1 cellular context compared by ENCODE assay signal in the genomic region with DNA sequence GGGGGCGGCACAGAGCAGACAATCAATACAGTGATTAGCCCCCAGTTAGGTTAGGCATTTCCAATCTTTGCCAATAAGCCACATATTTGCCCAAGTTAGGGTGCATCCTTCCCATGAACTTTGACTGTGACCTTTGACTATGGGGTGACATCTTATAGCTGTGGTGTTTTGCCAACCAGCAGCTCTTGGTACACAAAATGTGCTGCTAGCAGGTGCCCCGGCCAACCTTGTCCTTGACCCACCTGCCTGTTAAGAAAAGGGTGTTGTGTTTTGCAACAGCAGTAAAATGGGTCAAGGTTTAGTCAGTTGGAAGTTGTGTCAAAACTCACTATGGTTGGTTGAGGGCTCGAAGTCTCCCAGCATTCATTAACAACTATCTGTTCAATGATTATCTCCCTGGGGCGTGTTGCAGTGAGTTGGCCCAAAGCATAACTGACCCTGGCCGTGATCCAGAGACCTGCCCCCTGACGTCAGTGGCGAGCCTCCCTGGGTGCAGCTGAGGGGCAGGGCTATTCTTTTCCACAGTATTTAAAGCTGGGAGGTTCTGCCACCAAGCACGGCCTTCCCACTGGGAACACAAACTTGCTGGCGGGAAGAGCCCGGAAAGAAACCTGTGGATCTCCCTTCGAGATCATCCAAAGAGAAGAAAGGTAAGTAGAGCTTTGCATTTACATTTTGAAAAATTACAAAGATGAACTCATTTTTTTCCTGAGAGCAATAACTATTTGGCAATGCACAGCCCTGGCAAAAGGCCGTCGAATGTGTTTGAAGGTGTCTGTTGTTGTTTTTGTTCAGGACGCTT.
A peak's percentile ranks its signal among the peaks of the same experiment; 100 is the strongest.
TF ChIP-seq lines count a peak whose summit lies in the region.

PCK1 (plus strand) TSS at position 557 of the 802 bp plus-strand sequence. CDS start 302 bp downstream, outside the sequence.

TF ChIP-seq in HepG2, 621 proteins besides CTCF, POLR2A, EP300 and RAD21 (continued from another document and continues in another):
- TF ChIP-seq CAMTA2 (CRISPR knock-in tag; IDR thresholded peaks at IDR 0.05; ENCODE audit: borderline replicate concordance), result no peak
- no peak; the same call in 1 of the 2 replicates for TF ChIP-seq ZKSCAN1 (IDR thresholded peaks at IDR 0.05; ENCODE audit: low read length)
- TF ChIP-seq ZNF17 (CRISPR knock-in tag; IDR thresholded peaks at IDR 0.05), result no peak
- TF ChIP-seq PCBP1 (IDR thresholded peaks at IDR 0.05; ENCODE audit: borderline replicate concordance, low read depth, low read length), result no peak
- TF ChIP-seq KLF11 (CRISPR knock-in tag; IDR thresholded peaks at IDR 0.05), result no peak; the same call in 1 of the 2 replicates
- TF ChIP-seq TRIM24 (CRISPR knock-in tag; IDR thresholded peaks at IDR 0.05), result peak; percentile 99
- TF ChIP-seq ZNF75D (CRISPR knock-in tag; IDR thresholded peaks at IDR 0.05; ENCODE audit: borderline replicate concordance), result no peak
- TF ChIP-seq, protein P1, sequence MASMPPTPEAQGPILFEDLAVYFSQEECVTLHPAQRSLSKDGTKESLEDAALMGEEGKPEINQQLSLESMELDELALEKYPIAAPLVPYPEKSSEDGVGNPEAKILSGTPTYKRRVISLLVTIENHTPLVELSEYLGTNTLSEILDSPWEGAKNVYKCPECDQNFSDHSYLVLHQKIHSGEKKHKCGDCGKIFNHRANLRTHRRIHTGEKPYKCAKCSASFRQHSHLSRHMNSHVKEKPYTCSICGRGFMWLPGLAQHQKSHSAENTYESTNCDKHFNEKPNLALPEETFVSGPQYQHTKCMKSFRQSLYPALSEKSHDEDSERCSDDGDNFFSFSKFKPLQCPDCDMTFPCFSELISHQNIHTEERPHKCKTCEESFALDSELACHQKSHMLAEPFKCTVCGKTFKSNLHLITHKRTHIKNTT (CRISPR knock-in tag; IDR thresholded peaks at IDR 0.05), result no peak
- no peak for TF ChIP-seq MAFG (CRISPR knock-in tag; IDR thresholded peaks at IDR 0.05)
- no peak; the same call in 1 of the 2 replicates for TF ChIP-seq ATF3 (CRISPR knock-in tag; IDR thresholded peaks at IDR 0.05)
- no peak for TF ChIP-seq SMARCE1 (IDR thresholded peaks at IDR 0.05; ENCODE audit: borderline replicate concordance)
- peak; percentile 23; the same call in 1 of the 2 replicates for TF ChIP-seq KLF12 (CRISPR knock-in tag; IDR thresholded peaks at IDR 0.05; ENCODE audit: borderline replicate concordance)
- TF ChIP-seq, protein P2, sequence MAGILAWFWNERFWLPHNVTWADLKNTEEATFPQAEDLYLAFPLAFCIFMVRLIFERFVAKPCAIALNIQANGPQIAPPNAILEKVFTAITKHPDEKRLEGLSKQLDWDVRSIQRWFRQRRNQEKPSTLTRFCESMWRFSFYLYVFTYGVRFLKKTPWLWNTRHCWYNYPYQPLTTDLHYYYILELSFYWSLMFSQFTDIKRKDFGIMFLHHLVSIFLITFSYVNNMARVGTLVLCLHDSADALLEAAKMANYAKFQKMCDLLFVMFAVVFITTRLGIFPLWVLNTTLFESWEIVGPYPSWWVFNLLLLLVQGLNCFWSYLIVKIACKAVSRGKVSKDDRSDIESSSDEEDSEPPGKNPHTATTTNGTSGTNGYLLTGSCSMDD (CRISPR knock-in tag; IDR thresholded peaks at IDR 0.05), result no peak
- no peak for TF ChIP-seq ZFP36 (IDR thresholded peaks at IDR 0.05; ENCODE audit: borderline replicate concordance, low read depth, low read length, partially characterized antibody)
- no peak for TF ChIP-seq SUZ12 (IDR thresholded peaks at IDR 0.05; ENCODE audit: low read depth, low read length)
- TF ChIP-seq ZNF567 (CRISPR knock-in tag; IDR thresholded peaks at IDR 0.05; ENCODE audit: borderline replicate concordance), result no peak
- TF ChIP-seq RFX1 (IDR thresholded peaks at IDR 0.05), result no peak
- TF ChIP-seq, protein P3, sequence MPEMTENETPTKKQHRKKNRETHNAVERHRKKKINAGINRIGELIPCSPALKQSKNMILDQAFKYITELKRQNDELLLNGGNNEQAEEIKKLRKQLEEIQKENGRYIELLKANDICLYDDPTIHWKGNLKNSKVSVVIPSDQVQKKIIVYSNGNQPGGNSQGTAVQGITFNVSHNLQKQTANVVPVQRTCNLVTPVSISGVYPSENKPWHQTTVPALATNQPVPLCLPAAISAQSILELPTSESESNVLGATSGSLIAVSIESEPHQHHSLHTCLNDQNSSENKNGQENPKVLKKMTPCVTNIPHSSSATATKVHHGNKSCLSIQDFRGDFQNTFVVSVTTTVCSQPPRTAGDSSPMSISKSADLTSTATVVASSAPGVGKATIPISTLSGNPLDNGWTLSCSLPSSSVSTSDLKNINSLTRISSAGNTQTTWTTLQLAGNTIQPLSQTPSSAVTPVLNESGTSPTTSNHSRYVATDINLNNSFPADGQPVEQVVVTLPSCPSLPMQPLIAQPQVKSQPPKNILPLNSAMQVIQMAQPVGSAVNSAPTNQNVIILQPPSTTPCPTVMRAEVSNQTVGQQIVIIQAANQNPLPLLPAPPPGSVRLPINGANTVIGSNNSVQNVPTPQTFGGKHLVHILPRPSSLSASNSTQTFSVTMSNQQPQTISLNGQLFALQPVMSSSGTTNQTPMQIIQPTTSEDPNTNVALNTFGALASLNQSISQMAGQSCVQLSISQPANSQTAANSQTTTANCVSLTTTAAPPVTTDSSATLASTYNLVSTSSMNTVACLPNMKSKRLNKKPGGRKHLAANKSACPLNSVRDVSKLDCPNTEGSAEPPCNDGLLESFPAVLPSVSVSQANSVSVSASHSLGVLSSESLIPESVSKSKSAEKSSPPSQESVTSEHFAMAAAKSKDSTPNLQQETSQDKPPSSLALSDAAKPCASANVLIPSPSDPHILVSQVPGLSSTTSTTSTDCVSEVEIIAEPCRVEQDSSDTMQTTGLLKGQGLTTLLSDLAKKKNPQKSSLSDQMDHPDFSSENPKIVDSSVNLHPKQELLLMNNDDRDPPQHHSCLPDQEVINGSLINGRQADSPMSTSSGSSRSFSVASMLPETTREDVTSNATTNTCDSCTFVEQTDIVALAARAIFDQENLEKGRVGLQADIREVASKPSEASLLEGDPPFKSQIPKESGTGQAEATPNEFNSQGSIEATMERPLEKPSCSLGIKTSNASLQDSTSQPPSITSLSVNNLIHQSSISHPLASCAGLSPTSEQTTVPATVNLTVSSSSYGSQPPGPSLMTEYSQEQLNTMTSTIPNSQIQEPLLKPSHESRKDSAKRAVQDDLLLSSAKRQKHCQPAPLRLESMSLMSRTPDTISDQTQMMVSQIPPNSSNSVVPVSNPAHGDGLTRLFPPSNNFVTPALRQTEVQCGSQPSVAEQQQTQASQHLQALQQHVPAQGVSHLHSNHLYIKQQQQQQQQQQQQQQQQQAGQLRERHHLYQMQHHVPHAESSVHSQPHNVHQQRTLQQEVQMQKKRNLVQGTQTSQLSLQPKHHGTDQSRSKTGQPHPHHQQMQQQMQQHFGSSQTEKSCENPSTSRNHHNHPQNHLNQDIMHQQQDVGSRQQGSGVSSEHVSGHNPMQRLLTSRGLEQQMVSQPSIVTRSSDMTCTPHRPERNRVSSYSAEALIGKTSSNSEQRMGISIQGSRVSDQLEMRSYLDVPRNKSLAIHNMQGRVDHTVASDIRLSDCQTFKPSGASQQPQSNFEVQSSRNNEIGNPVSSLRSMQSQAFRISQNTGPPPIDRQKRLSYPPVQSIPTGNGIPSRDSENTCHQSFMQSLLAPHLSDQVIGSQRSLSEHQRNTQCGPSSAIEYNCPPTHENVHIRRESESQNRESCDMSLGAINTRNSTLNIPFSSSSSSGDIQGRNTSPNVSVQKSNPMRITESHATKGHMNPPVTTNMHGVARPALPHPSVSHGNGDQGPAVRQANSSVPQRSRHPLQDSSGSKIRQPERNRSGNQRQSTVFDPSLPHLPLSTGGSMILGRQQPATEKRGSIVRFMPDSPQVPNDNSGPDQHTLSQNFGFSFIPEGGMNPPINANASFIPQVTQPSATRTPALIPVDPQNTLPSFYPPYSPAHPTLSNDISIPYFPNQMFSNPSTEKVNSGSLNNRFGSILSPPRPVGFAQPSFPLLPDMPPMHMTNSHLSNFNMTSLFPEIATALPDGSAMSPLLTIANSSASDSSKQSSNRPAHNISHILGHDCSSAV (CRISPR knock-in tag; IDR thresholded peaks at IDR 0.05; ENCODE audit: borderline replicate concordance), result 0 out of 2 replicates have a peak, but pooled peaks have one; percentile 17
- TF ChIP-seq ZSCAN20 (CRISPR knock-in tag; IDR thresholded peaks at IDR 0.05; ENCODE audit: borderline replicate concordance), result no peak
- TF ChIP-seq, protein P4, sequence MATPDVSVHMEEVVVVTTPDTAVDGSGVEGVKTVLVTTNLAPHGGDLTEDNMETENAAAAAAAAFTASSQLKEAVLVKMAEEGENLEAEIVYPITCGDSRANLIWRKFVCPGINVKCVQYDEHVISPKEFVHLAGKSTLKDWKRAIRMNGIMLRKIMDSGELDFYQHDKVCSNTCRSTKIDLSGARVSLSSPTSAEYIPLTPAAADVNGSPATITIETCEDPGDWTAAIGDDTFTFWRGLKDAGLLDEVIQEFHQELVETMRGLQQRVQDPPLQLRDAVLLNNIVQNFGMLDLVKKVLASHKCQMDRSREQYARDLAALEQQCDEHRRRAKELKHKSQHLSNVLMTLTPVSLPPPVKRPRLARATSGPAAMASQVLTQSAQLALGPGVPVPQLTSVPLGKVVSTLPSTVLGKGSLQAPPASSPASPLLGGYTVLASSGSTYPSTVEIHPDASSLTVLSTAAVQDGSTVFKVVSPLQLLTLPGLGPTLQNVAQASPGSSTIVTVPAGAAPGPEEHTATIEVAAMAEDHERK (CRISPR knock-in tag; IDR thresholded peaks at IDR 0.05; ENCODE audit: low read depth), result no peak
- no peak for TF ChIP-seq ZNF446 (CRISPR knock-in tag; IDR thresholded peaks at IDR 0.05)
- TF ChIP-seq ADNP (CRISPR knock-in tag; IDR thresholded peaks at IDR 0.05), result no peak; the same call in 1 of the 2 replicates
- TF ChIP-seq SAFB2 (CRISPR knock-in tag; IDR thresholded peaks at IDR 0.05; ENCODE audit: borderline replicate concordance, low read depth), result no peak; the same call in 1 of the 2 replicates
- no peak; the same call in 1 of the 2 replicates for TF ChIP-seq ZBTB26 (CRISPR knock-in tag; IDR thresholded peaks at IDR 0.05; ENCODE audit: borderline replicate concordance)
- peak; percentile 94 for TF ChIP-seq CREB1 (IDR thresholded peaks at IDR 0.05)
- peak; percentile 98 for TF ChIP-seq CREB1 (CRISPR knock-in tag; IDR thresholded peaks at IDR 0.05)
- TF ChIP-seq ELF4 (CRISPR knock-in tag; IDR thresholded peaks at IDR 0.05; ENCODE audit: borderline replicate concordance), result peak; percentile 46; the same call in 1 of the 2 replicates
- peak; percentile 78 for TF ChIP-seq ZNF24 (IDR thresholded peaks at IDR 0.05)
- TF ChIP-seq BCLAF1 (IDR thresholded peaks at IDR 0.05), result no peak
- peak; percentile 79 for TF ChIP-seq NAIF1 (CRISPR knock-in tag; IDR thresholded peaks at IDR 0.05; ENCODE audit: borderline replicate concordance)
- no peak for TF ChIP-seq ZNF260 (CRISPR knock-in tag; IDR thresholded peaks at IDR 0.05; ENCODE audit: borderline replicate concordance, low read depth)
- peak; percentile 49; the same call in 1 of the 2 replicates for TF ChIP-seq ZC3H13 (CRISPR knock-in tag; IDR thresholded peaks at IDR 0.05)
- TF ChIP-seq NCOA5 (CRISPR knock-in tag; IDR thresholded peaks at IDR 0.05), result no peak; the same call in 1 of the 2 replicates
- TF ChIP-seq, protein P5, sequence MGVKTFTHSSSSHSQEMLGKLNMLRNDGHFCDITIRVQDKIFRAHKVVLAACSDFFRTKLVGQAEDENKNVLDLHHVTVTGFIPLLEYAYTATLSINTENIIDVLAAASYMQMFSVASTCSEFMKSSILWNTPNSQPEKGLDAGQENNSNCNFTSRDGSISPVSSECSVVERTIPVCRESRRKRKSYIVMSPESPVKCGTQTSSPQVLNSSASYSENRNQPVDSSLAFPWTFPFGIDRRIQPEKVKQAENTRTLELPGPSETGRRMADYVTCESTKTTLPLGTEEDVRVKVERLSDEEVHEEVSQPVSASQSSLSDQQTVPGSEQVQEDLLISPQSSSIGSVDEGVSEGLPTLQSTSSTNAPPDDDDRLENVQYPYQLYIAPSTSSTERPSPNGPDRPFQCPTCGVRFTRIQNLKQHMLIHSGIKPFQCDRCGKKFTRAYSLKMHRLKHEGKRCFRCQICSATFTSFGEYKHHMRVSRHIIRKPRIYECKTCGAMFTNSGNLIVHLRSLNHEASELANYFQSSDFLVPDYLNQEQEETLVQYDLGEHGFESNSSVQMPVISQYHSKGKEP (CRISPR knock-in tag; IDR thresholded peaks at IDR 0.05), result no peak
- no peak for TF ChIP-seq GRHL1 (CRISPR knock-in tag; conservative IDR thresholded peaks at IDR 0.05)
